Comparison of ENCODE assay signal across 8 cellular contexts in genomic region chr1:156160744-156161181, GRCh38. TPM values are rescaled to one million over a fixed set of nuclear protein-coding genes. Genes with fewer than 3 reads are reported as not detected.
DNase-seq lines count a peak whose midpoint lies in the region; ATAC-seq and TF ChIP-seq lines count a peak whose summit lies in the region.

No MANE protein-coding gene starts in this region.

- no peaks in the 10 kb centered on the region for H3K9me3 Mint-ChIP-seq in CD8-positive, alpha-beta T cell
- peaks cover 6 to 8% of the 10 kb centered on the region in 2 donors for H3K9me3 Mint-ChIP-seq in stimulated activated naive CD8-positive, alpha-beta T cell treated with anti-CD3 and anti-CD28 coated beads, Interleukin-15, amount 100 ng/mL, for 72 hours

- peak overlapping the region; percentile 83 for H3K4me3 Mint-ChIP-seq in CD8-positive, alpha-beta T cell
- H3K4me3 Mint-ChIP-seq in stimulated activated naive CD8-positive, alpha-beta T cell treated with anti-CD3 and anti-CD28 coated beads, Interleukin-15, amount 100 ng/mL, for 72 hours = peak overlapping the region; percentile 72 to 79

- POLR2A ChIA-PET in CD8-positive, alpha-beta T cell (lab: Charles Lee) = interaction anchor here (0.7 to 1.1 kb wide), 2 partner anchors 52 to 612 kb away, joined by 3 read pairs; partner anchors contain the start of gene PMF1

- peak; percentile 91 for ATAC-seq in CD8-positive, alpha-beta T cell
- ATAC-seq in stimulated activated naive CD8-positive, alpha-beta T cell treated with anti-CD3 and anti-CD28 coated beads, Interleukin-15, amount 100 ng/mL, for 72 hours = peak; percentile 83
- no peak for ATAC-seq in HG03571 (IDR thresholded peaks at IDR 0.05; ENCODE audit: unreplicated experiment)

- peaks cover 4% of the 10 kb centered on the region for H3K4me1 ChIP-seq in CD8-positive, alpha-beta T cell (ENCODE audit: insufficient read depth, low read length)

- H3K36me3 Mint-ChIP-seq in CD8-positive, alpha-beta T cell = peaks cover 2% of the 10 kb centered on the region

- H3K4me3 ChIP-seq in CD8-positive, alpha-beta T cell (ENCODE audit: low read depth, low read length) = peak overlapping the region; percentile 51
- H3K4me3 ChIP-seq in foreskin fibroblast (ENCODE audit: low read depth in 1 of 2, low read length in 2 of 2) = peak overlapping the region; percentile 42 to 49

- no peak for TF ChIP-seq CTCF in CD8-positive, alpha-beta T cell (IDR thresholded peaks at IDR 0.05)
- TF ChIP-seq CTCF in foreskin fibroblast (IDR thresholded peaks at IDR 0.05; ENCODE audit: low read depth, low read length) = no peak

- CTCF ChIA-PET in CD8-positive, alpha-beta T cell (lab: Charles Lee) = interaction anchor here (1.5 to 2.2 kb wide), 2 partner anchors 15 to 64 kb away, joined by 7 to 10 read pairs; no protein-coding TSS in a partner anchor

- intact Hi-C loops in CD8-positive, alpha-beta T cell (cut with DNase I, micrococcal nuclease) = loop anchor here in 1 of 2 experiments (1.0 kb wide), 1 partner anchor 14 kb away; no protein-coding TSS in a partner anchor

- H3K36me3 ChIP-seq in CD8-positive, alpha-beta T cell (ENCODE audit: insufficient read depth, low read length) = no peaks in the 10 kb centered on the region

- peak in 6 of 7 experiments; percentile 38 to 73 (median 62) for DNase-seq in CD8-positive, alpha-beta T cell
- peak; percentile 88 for DNase-seq in NCI-H69 (lab: John Stamatoyannopoulos, UW)
- peak; percentile 55 for DNase-seq in activated T-helper 9 cell treated with anti-CD3 and anti-CD28 coated beads, Interleukin-2, amount 50 U/mL, for 16 hours (ENCODE audit: low read depth)
- peak; percentile 62 to 84 for DNase-seq in foreskin fibroblast
- peak; percentile 76 for DNase-seq in occipital lobe (lab: John Stamatoyannopoulos, UW)
- peak in 1 of 2 donors; percentile 40 for DNase-seq in stimulated activated naive CD8-positive, alpha-beta T cell treated with anti-CD3 and anti-CD28 coated beads, Interleukin-15, amount 100 ng/mL, for 72 hours
- DNase-seq in SKM-1 (lab: John Stamatoyannopoulos, UW; ENCODE audit: unreplicated experiment) = no peak

- no peaks in the 10 kb centered on the region for H3K27me3 Mint-ChIP-seq in CD8-positive, alpha-beta T cell (ENCODE audit: low read depth)
- H3K27me3 Mint-ChIP-seq in stimulated activated naive CD8-positive, alpha-beta T cell treated with anti-CD3 and anti-CD28 coated beads, Interleukin-15, amount 100 ng/mL, for 72 hours = peaks cover 11% of the 10 kb centered on the region

- H3K27ac ChIP-seq in CD8-positive, alpha-beta T cell (ENCODE audit: low read depth, low read length) = no peak overlapping the region

- no peaks in the 10 kb centered on the region for H3K9me3 ChIP-seq in CD8-positive, alpha-beta T cell (ENCODE audit: low read length)

- H3K27me3 ChIP-seq in CD8-positive, alpha-beta T cell (ENCODE audit: insufficient read depth, low read length) = no peaks in the 10 kb centered on the region

- peaks cover 28% of the 10 kb centered on the region for H3K4me1 Mint-ChIP-seq in CD8-positive, alpha-beta T cell (ENCODE audit: low read depth)
- H3K4me1 Mint-ChIP-seq in stimulated activated naive CD8-positive, alpha-beta T cell treated with anti-CD3 and anti-CD28 coated beads, Interleukin-15, amount 100 ng/mL, for 72 hours = peaks cover 74% of the 10 kb centered on the region

- peak overlapping the region; percentile 72 for H3K27ac Mint-ChIP-seq in CD8-positive, alpha-beta T cell
- H3K27ac Mint-ChIP-seq in stimulated activated naive CD8-positive, alpha-beta T cell treated with anti-CD3 and anti-CD28 coated beads, Interleukin-15, amount 100 ng/mL, for 72 hours = no peak overlapping the region

RNA-seq across cellular contexts. Expression of gene SEMA4A, which starts 7.4 kb away (rescaled TPM):
- 1 to 10 TPM; 2.9 to 4.0 TPM for total RNA-seq in CD8-positive, alpha-beta T cell
- total RNA-seq in occipital lobe = 13.6 TPM

RNA-seq across cellular contexts. Expression of gene SLC25A44, which starts 33.1 kb away (rescaled TPM):
- 10 to 100 TPM; 12.1 to 12.6 TPM for total RNA-seq in CD8-positive, alpha-beta T cell
- 9.7 TPM for total RNA-seq in occipital lobe

RNA-seq across cellular contexts. Expression of gene LMNA, which starts 46.3 kb away (rescaled TPM):
- total RNA-seq in CD8-positive, alpha-beta T cell = 100 to 1,000 TPM; 281 to 298 TPM
- 18.1 TPM for total RNA-seq in occipital lobe

RNA-seq across cellular contexts. Expression of gene PMF1, which starts 52.0 kb away (rescaled TPM):
- 10 to 100 TPM; 72.1 to 74.4 TPM for total RNA-seq in CD8-positive, alpha-beta T cell
- total RNA-seq in occipital lobe = 29.2 TPM

Comparison
In these comparisons a context has a peak if more than half of its experiments do, and no peak if none do; other contexts are left out.
1. RNA of gene LMNA, which starts 46.3 kb away (total RNA-seq): 281 to 298 TPM in CD8-positive, alpha-beta T cell; 18.1 TPM in occipital lobe (single experiment); every median in the first group is over 10 times any median in the second.